10 cellular contexts compared by ENCODE assay signal in genomic region chr12:6953417-6954315, GRCh38. TPM values are rescaled to one million over a fixed set of nuclear protein-coding genes. Genes with fewer than 3 reads are reported as not detected.
DNase-seq lines count a peak whose midpoint lies in the region; ATAC-seq and TF ChIP-seq lines count a peak whose summit lies in the region.
"Had no signal": no experiment of that assay in that cellular context is flagged by ENCODE, and none has a peak within 500 bp of the region (broad histone marks: within the 10 kb centered on the region; RNA-seq: fewer than 3 reads in every experiment).

No MANE protein-coding gene starts in this region.

- no peak overlapping the region for H3K4me3 ChIP-seq in lung

- DNase-seq in SKM-1 (lab: John Stamatoyannopoulos, UW; ENCODE audit: unreplicated experiment) (peak; percentile 66), lung (ENCODE audit: low spot score) (peak; percentile 70), NCI-H1930 (lab: John Stamatoyannopoulos, UW) (no peak), NCI-H446 (lab: John Stamatoyannopoulos, UW) (no peak)
- peak; percentile 88 for DNase-seq in activated naive CD8-positive, alpha-beta T cell treated with anti-CD3 and anti-CD28 coated beads for 36 hours
- peak; percentile 82 to 85 for DNase-seq in stimulated activated CD8-positive, alpha-beta memory T cell treated with anti-CD3 and anti-CD28 coated beads, Interleukin-7, amount 100 ng/mL, for 48 hours (ENCODE audit: extremely low read depth in 1 of 2, low read depth in 1 of 2)

- peaks cover 69% of the 10 kb centered on the region for H3K4me1 Mint-ChIP-seq in activated naive CD8-positive, alpha-beta T cell treated with anti-CD3 and anti-CD28 coated beads for 36 hours

- peak overlapping the region; percentile 100 for H3K4me3 Mint-ChIP-seq in activated naive CD8-positive, alpha-beta T cell treated with anti-CD3 and anti-CD28 coated beads for 36 hours

- ATAC-seq in HG02938 (IDR thresholded peaks at IDR 0.05; ENCODE audit: unreplicated experiment), result peak; percentile 50
- ATAC-seq in lung (ENCODE audit: insufficient read depth, low FRiP score), result peak; percentile 43

- no peaks in the 10 kb centered on the region for H3K9me3 Mint-ChIP-seq in activated naive CD8-positive, alpha-beta T cell treated with anti-CD3 and anti-CD28 coated beads for 36 hours

- H3K9me3 ChIP-seq in lung (ENCODE audit: control insufficient read depth in 2 of 2, insufficient read depth in 1 of 2, low read length in 1 of 2), result no peaks in the 10 kb centered on the region

- WGBS in lung, 2 donors, result 16 to 41% methylated on average over 23 to 24 of the region's 24 CpGs

- TF ChIP-seq POLR2A in GM18526 (IDR thresholded peaks at IDR 0.05; ENCODE audit: extremely low read depth, insufficient read length), result peak; percentile 99

- H3K36me3 Mint-ChIP-seq in activated naive CD8-positive, alpha-beta T cell treated with anti-CD3 and anti-CD28 coated beads for 36 hours, result peaks cover 71% of the 10 kb centered on the region

- H3K36me3 ChIP-seq in lung (ENCODE audit: control insufficient read depth in 2 of 2, insufficient read depth in 2 of 2, low read length in 2 of 2), result peaks cover 0 to 17% of the 10 kb centered on the region in 2 donors

- peaks cover 0 to 10% of the 10 kb centered on the region in 2 donors for H3K4me1 ChIP-seq in lung (ENCODE audit: control insufficient read depth in 2 of 2, insufficient read depth in 2 of 2, low read length in 2 of 2)

- no peaks in the 10 kb centered on the region for H3K27me3 ChIP-seq in lung (ENCODE audit: control insufficient read depth, insufficient read depth)

- peak overlapping the region; percentile 93 for H3K27ac Mint-ChIP-seq in activated naive CD8-positive, alpha-beta T cell treated with anti-CD3 and anti-CD28 coated beads for 36 hours

- TF ChIP-seq CTCF in lung (IDR thresholded peaks at IDR 0.05; ENCODE audit: control extremely low read depth, extremely low read depth), result no peak

- H3K27me3 Mint-ChIP-seq in activated naive CD8-positive, alpha-beta T cell treated with anti-CD3 and anti-CD28 coated beads for 36 hours, result peaks cover 4% of the 10 kb centered on the region

- H3K27ac ChIP-seq in lung (ENCODE audit: low read depth in 1 of 2, low read length in 1 of 2), result peak overlapping the region in 1 of 2 donors; percentile 87

RNA-seq across cellular contexts. Expression of gene PTPN6, which starts 2.5 kb away (rescaled TPM):
- total RNA-seq in activated naive CD8-positive, alpha-beta T cell treated with anti-CD3 and anti-CD28 coated beads for 36 hours, result 100 to 1,000 TPM; 457 to 467 TPM
- 100 to 1,000 TPM in 1 of 2 donors, 10 to 100 TPM in 1; 38.2 to 140 TPM for total RNA-seq in lung
- 100 to 1,000 TPM; 201 to 222 TPM for polyA plus RNA-seq in lung

RNA-seq across cellular contexts. Expression of gene C12orf57, which starts 9.8 kb away (rescaled TPM):
- total RNA-seq in activated naive CD8-positive, alpha-beta T cell treated with anti-CD3 and anti-CD28 coated beads for 36 hours, result 100 to 1,000 TPM; 203 to 208 TPM
- 100 to 1,000 TPM in 1 of 2 donors, 10 to 100 TPM in 1; 92.9 to 196 TPM for total RNA-seq in lung
- polyA plus RNA-seq in lung, result 100 to 1,000 TPM; 370 to 437 TPM

RNA-seq across cellular contexts. Expression of gene RNU7-1, which starts 10.1 kb away (rescaled TPM):
- total RNA-seq in activated naive CD8-positive, alpha-beta T cell treated with anti-CD3 and anti-CD28 coated beads for 36 hours, result not detected
- not detected for total RNA-seq in lung
- not detected for polyA plus RNA-seq in lung
- total RNA-seq: subcutaneous adipose tissue; T-helper 2 cell treated with Interferon-gamma antibody and Interleukin-4, amounts not matched to agents 100 ng/mL and 5 ng/mL, for 36 hours had no signal

RNA-seq across cellular contexts. Expression of gene PHB2, which starts 16.8 kb away (rescaled TPM):
- total RNA-seq in activated naive CD8-positive, alpha-beta T cell treated with anti-CD3 and anti-CD28 coated beads for 36 hours, result 100 to 1,000 TPM; 556 to 557 TPM
- 100 to 1,000 TPM; 103 to 154 TPM for total RNA-seq in lung
- 100 to 1,000 TPM; 129 to 149 TPM for polyA plus RNA-seq in lung

RNA-seq across cellular contexts. Expression of gene EMG1, which starts 17.0 kb away (rescaled TPM):
- 100 to 1,000 TPM; 130 to 140 TPM for total RNA-seq in activated naive CD8-positive, alpha-beta T cell treated with anti-CD3 and anti-CD28 coated beads for 36 hours
- 10 to 100 TPM; 25.2 to 56.3 TPM for total RNA-seq in lung
- polyA plus RNA-seq in lung, result 10 to 100 TPM; 38.6 to 42.0 TPM

Comparison
In these comparisons a context has a peak if more than half of its experiments do, and no peak if none do; other contexts are left out.
1. DNase-seq: peak in SKM-1 (single experiment), activated naive CD8-positive, alpha-beta T cell treated with anti-CD3 and anti-CD28 coated beads for 36 hours (single experiment), lung (single experiment) and stimulated activated CD8-positive, alpha-beta memory T cell treated with anti-CD3 and anti-CD28 coated beads, Interleukin-7, amount 100 ng/mL, for 48 hours (2 of 2); none in NCI-H1930 (0 of 2) and NCI-H446 (0 of 2).